ENCODE assay signal across 1 cellular context in the genomic region with DNA sequence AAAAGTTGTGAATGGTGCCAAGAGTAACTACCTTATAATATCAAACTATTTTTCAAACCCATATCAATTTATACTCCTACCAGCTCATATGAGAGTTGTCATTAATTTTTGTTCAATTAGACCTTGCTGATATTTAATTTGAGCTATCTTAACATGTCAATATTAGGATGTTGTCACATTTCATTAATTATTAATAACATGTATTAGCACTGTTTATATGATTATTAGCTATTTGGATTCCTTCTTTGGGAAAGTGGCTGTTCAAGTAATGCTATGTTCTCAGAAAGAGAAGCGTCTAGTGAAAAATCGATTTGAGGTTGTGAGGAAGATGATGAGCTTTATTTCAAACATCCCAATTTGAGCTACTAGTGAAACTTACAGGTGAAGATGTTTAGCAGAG.
TF ChIP-seq lines count a peak whose summit lies in the region.

No MANE protein-coding gene starts in this region.

TF ChIP-seq in K562, 482 proteins besides CTCF, POLR2A, EP300 and RAD21 (continued from another document):
- TF ChIP-seq SFPQ (IDR thresholded peaks at IDR 0.05; ENCODE audit: low read depth, low read length), result no peak
- no peak for TF ChIP-seq SIN3B (IDR thresholded peaks at IDR 0.05; ENCODE audit: low read depth)
- TF ChIP-seq TARDBP (IDR thresholded peaks at IDR 0.05), result no peak
